In genomic region chr9:105656131-105656921, GRCh38 we compare ENCODE assay signal across 8 cellular contexts. TPM values are rescaled to one million over a fixed set of nuclear protein-coding genes. Genes with fewer than 3 reads are reported as not detected.
DNase-seq lines count a peak whose midpoint lies in the region; ATAC-seq and TF ChIP-seq lines count a peak whose summit lies in the region.

No MANE protein-coding gene starts in this region.

- H3K36me3 Mint-ChIP-seq in WTC11: no peaks in the 10 kb centered on the region

- ATAC-seq in GM19025 (IDR thresholded peaks at IDR 0.05; ENCODE audit: low read depth, unreplicated experiment) (peak; percentile 64), HG03460 (IDR thresholded peaks at IDR 0.05; ENCODE audit: unreplicated experiment) (peak; percentile 59), WTC11 (peak; percentile 61)

- peak overlapping the region; percentile 32 for H3K9ac ChIP-seq in neural cell (ENCODE audit: low read length)

- H3K9me3 ChIP-seq in neural cell (ENCODE audit: low read length): no peaks in the 10 kb centered on the region

- TF ChIP-seq RAD21 in neural cell (conservative IDR thresholded peaks at IDR 0.05): peak; percentile 20

- POLR2A ChIA-PET in WTC11 (lab: Charles Lee): no interaction called here

- H3K36me3 ChIP-seq in neural cell (ENCODE audit: insufficient read depth, low read length): no peaks in the 10 kb centered on the region

- no peaks in the 10 kb centered on the region for H3K79me2 ChIP-seq in neural cell (replicated peaks; ENCODE audit: insufficient read depth, low read length)

- no peak overlapping the region for H3K27ac ChIP-seq in neural cell (ENCODE audit: low read length)

- H3K9me3 Mint-ChIP-seq in WTC11: no peaks in the 10 kb centered on the region

- no peaks in the 10 kb centered on the region for H4K20me1 ChIP-seq in neural cell (ENCODE audit: insufficient read depth)

- H3K4me3 Mint-ChIP-seq in WTC11: peak overlapping the region; percentile 79

- no peak overlapping the region for H2AFZ ChIP-seq in neural cell (ENCODE audit: low read depth, low read length)

- H3K9me2 ChIP-seq in neural cell (ENCODE audit: insufficient read depth, low read length): no peaks in the 10 kb centered on the region

- H3K4me3 ChIP-seq in fibroblast of mammary gland (ENCODE audit: control insufficient read depth, low read depth, low read length) (peak overlapping the region; percentile 41), neural cell (ENCODE audit: low read length) (peak overlapping the region; percentile 67)

- CTCF ChIA-PET in WTC11 (lab: Charles Lee): interaction anchor here (1.0 to 1.4 kb wide), 4 partner anchors 18 to 62 kb away, joined by 3 to 7 read pairs (median 6); no protein-coding TSS in a partner anchor

- H3K4me2 ChIP-seq in neural cell (ENCODE audit: low read length): no peak overlapping the region

- no peak for TF ChIP-seq CTCF in WTC11 (IDR thresholded peaks at IDR 0.05)
- no peak for TF ChIP-seq CTCF in fibroblast of mammary gland (conservative IDR thresholded peaks at IDR 0.05; ENCODE audit: control insufficient read depth, insufficient read depth, low read depth, low read length)
- TF ChIP-seq CTCF in neural cell (IDR thresholded peaks at IDR 0.05; ENCODE audit: poor library complexity, severe bottlenecking): peak; percentile 43

- peaks cover 35% of the 10 kb centered on the region for H3K27me3 ChIP-seq in neural cell (ENCODE audit: insufficient read depth, low read depth, low read length)

- H3F3A ChIP-seq in neural cell (ENCODE audit: insufficient read depth, low read length, poor library complexity, severe bottlenecking): no peaks in the 10 kb centered on the region

- peaks cover 30% of the 10 kb centered on the region for H3K4me1 Mint-ChIP-seq in WTC11

- TF ChIP-seq EP300 in neural cell (conservative IDR thresholded peaks at IDR 0.05; ENCODE audit: poor library complexity, severe bottlenecking): no peak

- H3K27ac Mint-ChIP-seq in WTC11: no peak overlapping the region

- H3K27me3 Mint-ChIP-seq in WTC11 (ENCODE audit: low read depth): peaks cover 58% of the 10 kb centered on the region

- DNase-seq in CD1c-positive myeloid dendritic cell (ENCODE audit: extremely low spot score) (peak; percentile 10), WTC11 (ENCODE audit: low spot score) (peak; percentile 42), fibroblast of mammary gland (ENCODE audit: low read depth) (no peak), T1000 (lab: John Stamatoyannopoulos, UW) (no peak), GOT3 (lab: John Stamatoyannopoulos, UW) (no peak)

TF ChIP-seq in WTC11, 78 proteins besides CTCF, POLR2A, EP300 and RAD21 (continues in another document):
- TF ChIP-seq GRHL2 (CRISPR knock-in tag; IDR thresholded peaks at IDR 0.05; ENCODE audit: insufficient replicate concordance, severe bottlenecking) (no peak), ZNF121 (CRISPR knock-in tag; IDR thresholded peaks at IDR 0.05) (no peak), JAZF1 (CRISPR knock-in tag; IDR thresholded peaks at IDR 0.05) (no peak), MAX (CRISPR knock-in tag; IDR thresholded peaks at IDR 0.05) (peak; percentile 90), SMAD3 (CRISPR knock-in tag; IDR thresholded peaks at IDR 0.05; ENCODE audit: borderline replicate concordance) (no peak), MLX (CRISPR knock-in tag; IDR thresholded peaks at IDR 0.05) (no peak), AFF4 (CRISPR knock-in tag; IDR thresholded peaks at IDR 0.05; ENCODE audit: borderline replicate concordance) (no peak)

TF ChIP-seq in neural cell, 6 proteins besides CTCF, POLR2A, EP300 and RAD21:
- TF ChIP-seq EZH2 (IDR thresholded peaks at IDR 0.05; ENCODE audit: borderline replicate concordance, insufficient read depth, low read length, poor library complexity, severe bottlenecking): no peak
- TF ChIP-seq SMC3 (conservative IDR thresholded peaks at IDR 0.05; ENCODE audit: poor library complexity): peak; percentile 38
TF ChIP-seq in neural cell: peak in this region for 1.

RNA-seq across cellular contexts. Expression of gene TAL2, which starts 5.9 kb away (rescaled TPM):
- 0.41 TPM in 1 of 3 replicates, not detected in the others for total RNA-seq in WTC11 (2021)
- 0.88 TPM in 1 of 2 replicates, not detected in the other for polyA plus RNA-seq in neural cell
- 1.5 TPM in 1 of 2 replicates, not detected in the other for polyA minus RNA-seq in neural cell

RNA-seq across cellular contexts. Expression of gene TMEM38B, which starts 38.0 kb away (rescaled TPM):
- total RNA-seq in WTC11 (2021): 15.7 to 17.9 TPM (median 17.6 TPM) in 3 replicates
- polyA plus RNA-seq in neural cell: 24.5 and 30.9 TPM in 2 replicates
- 22.4 and 26.7 TPM in 2 replicates for polyA minus RNA-seq in neural cell

Comparison
In these comparisons a context has a peak if more than half of its experiments do, and no peak if none do; other contexts are left out.
1. DNase-seq: peak in CD1c-positive myeloid dendritic cell (single experiment) and WTC11 (single experiment); none in fibroblast of mammary gland (single experiment), T1000 (single experiment) and GOT3 (single experiment).
2. Peak in every context shown above with its lines, with median percentiles within 50 percentile points of each other: ATAC-seq.